ENCODE assay signal across 30 cellular contexts in genomic region chr4:123278755-123279154, GRCh38.
"Had no signal": no experiment of that assay in that cellular context is flagged by ENCODE, and none has a peak within 500 bp of the region (broad histone marks: within the 10 kb centered on the region; RNA-seq: fewer than 3 reads in every experiment).

No MANE protein-coding gene starts in this region.

- H3K27ac ChIP-seq: adrenal gland, breast epithelium, SK-N-MC, VCaP had no signal

- H3K4me3 ChIP-seq: adrenal gland, breast epithelium, SK-N-MC had no signal

- H3K27me3 ChIP-seq: adrenal gland, breast epithelium had no signal

- DNase-seq: activated CD4-positive, alpha-beta memory T cell treated with anti-CD3 and anti-CD28 coated beads for 36 hours; activated CD4-positive, alpha-beta T cell treated with anti-CD3 and anti-CD28 coated beads, Interleukin-2, amount 10 ng/mL, durations not matched to agents 7 days and 5 days; activated CD4-positive, CD25-positive, alpha-beta regulatory T cell; activated CD8-positive, alpha-beta memory T cell treated with anti-CD3 and anti-CD28 coated beads for 24 hours; activated gamma-delta T cell treated with Interleukin-2 at 50 U/mL for 16 hours; activated naive CD4-positive, alpha-beta T cell treated with anti-CD3 and anti-CD28 coated beads, Interleukin-2, amount 10 ng/mL, durations not matched to agents 7 days and 5 days; activated naive CD8-positive, alpha-beta T cell treated with anti-CD3 and anti-CD28 coated beads for 36 hours; activated T-cell treated with anti-CD3 and anti-CD28 coated beads for 4 hours; activated T-cell treated with anti-CD3 and anti-CD28 coated beads, Interleukin-2, amount 50 U/mL, for 48 hours; adrenal gland; aorta; central memory CD4-positive, alpha-beta T cell; NCI-H1048; NCI-H146; NCI-H187 treated with DMSO at 0.1 percent for 48 hours; NCI-H2107; NCI-H2171 treated with DMSO at 0.1 percent for 48 hours; NCI-H226; NCI-H526 treated with DMSO at 0.1 percent for 48 hours; NCI-H82; RPMI8226; T-cell; T-helper 2 cell; T1000 had no signal

- ATAC-seq: activated T-helper 17 cell treated with anti-CD3 and anti-CD28 coated beads, Interleukin-2, amount 50 U/mL, for 72 hours; Panc1; Right ventricle myocardium inferior; T-cell had no signal

- H3K9me3 ChIP-seq: adrenal gland, breast epithelium had no signal

- H3K36me3 ChIP-seq: adrenal gland, breast epithelium had no signal

- H3K4me1 ChIP-seq: breast epithelium had no signal
